Comparison of ENCODE assay signal across 17 cellular contexts in the genomic region with DNA sequence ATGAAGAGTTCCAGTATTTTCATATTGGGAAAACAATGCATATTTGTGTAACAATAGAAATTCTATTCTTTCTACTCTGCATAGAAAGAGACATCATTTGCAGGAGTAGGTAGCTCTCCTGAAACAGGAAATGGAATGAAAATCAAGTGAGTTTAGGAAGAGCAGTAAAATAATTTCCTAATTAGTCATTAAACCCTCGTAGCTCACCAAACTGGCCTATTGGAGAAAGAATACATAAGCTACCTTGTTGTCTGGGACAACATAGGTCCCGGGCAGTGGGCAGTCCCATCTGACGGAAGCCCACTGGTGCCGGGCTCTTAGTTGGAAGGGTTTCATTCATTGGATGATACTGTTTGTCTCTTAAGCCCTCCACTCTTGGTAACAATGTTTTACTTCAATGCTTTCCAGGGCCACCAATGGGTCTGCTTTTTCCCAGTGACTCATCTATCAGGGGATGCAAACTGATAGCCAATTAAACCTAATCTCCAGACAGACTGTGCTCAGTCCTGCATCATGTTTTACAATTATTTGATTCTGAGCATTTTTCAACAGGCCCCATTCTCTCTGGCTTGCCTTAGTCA. TPM values are rescaled to one million over a fixed set of nuclear protein-coding genes. Genes with fewer than 3 reads are reported as not detected.
A peak's percentile ranks its signal among the peaks of the same experiment; 100 is the strongest.
DNase-seq lines count a peak whose midpoint lies in the region; ATAC-seq and TF ChIP-seq lines count a peak whose summit lies in the region.
"Had no signal": no experiment of that assay in that cellular context is flagged by ENCODE, and none has a peak within 500 bp of the region (broad histone marks: within the 10 kb centered on the region; RNA-seq: fewer than 3 reads in every experiment).

No MANE protein-coding gene starts in this region.

- peak overlapping the region; percentile 21 for H3K27ac ChIP-seq in HUES48 (ENCODE audit: low read depth, low read length)

- ATAC-seq in SK-N-SH treated with all-trans-retinoic acid at 6 μM for 48 hours = peak; percentile 58; the same call in 1 of the 3 replicates
- ATAC-seq in T-helper 17 cell = no peak
- ATAC-seq: HepG2 had no signal

- no peaks in the 10 kb centered on the region for H3K36me3 Mint-ChIP-seq in T-helper 17 cell (ENCODE audit: low read depth)
- H3K36me3 Mint-ChIP-seq: CD4-positive, CD25-positive, alpha-beta regulatory T cell had no signal

- no peaks in the 10 kb centered on the region for H3K4me1 Mint-ChIP-seq in T-helper 17 cell

- H3K4me3 ChIP-seq in BE2C (ENCODE audit: low read depth, low read length) (no peak overlapping the region; the same call in 1 of the 2 replicates), HUES48 (ENCODE audit: low read depth, low read length) (no peak overlapping the region)

- no peaks in the 10 kb centered on the region for H3K9me3 ChIP-seq in BE2C
- no peaks in the 10 kb centered on the region for H3K9me3 ChIP-seq in HUES48 (ENCODE audit: control insufficient read depth, insufficient read depth, low read length)
- no peaks in the 10 kb centered on the region for H3K9me3 ChIP-seq in T-helper 17 cell (ENCODE audit: control insufficient read depth, low read length, poor library complexity, severe bottlenecking)

- DNase-seq in BE2C (peak; percentile 79), islet precursor cell (peak; percentile 62), T-helper 17 cell (no peak), NCI-H128 (lab: John Stamatoyannopoulos, UW; ENCODE audit: unreplicated experiment) (no peak), T-helper 9 cell (no peak), NCI-H748 (lab: John Stamatoyannopoulos, UW; ENCODE audit: unreplicated experiment) (no peak)
- DNase-seq: CD4-positive, CD25-positive, alpha-beta regulatory T cell; DMS53; KG1; NCI-H1048; NCI-H748 treated with DMSO at 0.1 percent for 48 hours; Right ventricle myocardium superior had no signal

- no peaks in the 10 kb centered on the region for H3K36me3 ChIP-seq in BE2C
- no peaks in the 10 kb centered on the region for H3K36me3 ChIP-seq in HUES48 (ENCODE audit: control insufficient read depth, insufficient read depth, low read length)

- no peak overlapping the region for H3K9ac ChIP-seq in HUES48 (ENCODE audit: low read depth, low read length)

- H3K4me1 ChIP-seq in BE2C (peaks cover 34% of the 10 kb centered on the region), HUES48 (ENCODE audit: control insufficient read depth, insufficient read depth, low read length) (peaks cover 44% of the 10 kb centered on the region)

- H3K4me3 Mint-ChIP-seq in T-helper 17 cell = no peak overlapping the region
- H3K4me3 Mint-ChIP-seq: CD4-positive, CD25-positive, alpha-beta regulatory T cell; T-helper 1 cell treated with Interleukin-12 subunit alpha and Interleukin-12 subunit beta and Interleukin-4 antibody, amounts not matched to agents 30 μg/mL and 1 μg/mL, for 36 hours had no signal

- H3K27ac Mint-ChIP-seq in T-helper 17 cell = no peak overlapping the region
- H3K27ac Mint-ChIP-seq: CD4-positive, CD25-positive, alpha-beta regulatory T cell; T-helper 1 cell treated with Interleukin-12 subunit alpha and Interleukin-12 subunit beta and Interleukin-4 antibody, amounts not matched to agents 30 μg/mL and 1 μg/mL, for 36 hours had no signal

- H3K27me3 ChIP-seq in BE2C = no peaks in the 10 kb centered on the region
- no peaks in the 10 kb centered on the region for H3K27me3 ChIP-seq in HUES48 (ENCODE audit: control insufficient read depth, insufficient read depth, low read length)

- no peak for TF ChIP-seq CTCF in BE2C (IDR thresholded peaks at IDR 0.05; ENCODE audit: low read depth, low read length)

- H3K27me3 Mint-ChIP-seq in T-helper 17 cell = peaks cover 52% of the 10 kb centered on the region

TF ChIP-seq in SK-N-SH treated with all-trans-retinoic acid at 6 μM for 48 hours, 23 proteins besides CTCF, POLR2A, EP300 and RAD21:
- no peak for TF ChIP-seq RARB (CRISPR knock-in tag; IDR thresholded peaks at IDR 0.05)
- TF ChIP-seq ISL1 (CRISPR knock-in tag; IDR thresholded peaks at IDR 0.05) = 0 out of 2 replicates have a peak, but pooled peaks have one; percentile 28
- TF ChIP-seq ZNF8 (CRISPR knock-in tag; IDR thresholded peaks at IDR 0.05) = no peak

RNA-seq across cellular contexts. Expression of gene GNA14, which starts 46.6 kb away (rescaled TPM):
- 0.29 TPM for polyA plus RNA-seq in BE2C (2012; ENCODE audit: insufficient read depth, insufficient read length, low read depth)
- total RNA-seq in T-helper 17 cell = not detected
- total RNA-seq: CD4-positive, CD25-positive, alpha-beta regulatory T cell; HepG2; MCF 10A had no signal
- polyA plus RNA-seq: CD4-positive, CD25-positive, alpha-beta regulatory T cell; HepG2 had no signal

Comparison
In these comparisons a context has a peak if more than half of its experiments do, and no peak if none do; other contexts are left out.
1. DNase-seq: peak in BE2C (single experiment) and islet precursor cell (single experiment); none in T-helper 17 cell (0 of 3), NCI-H128 (single experiment), T-helper 9 cell (single experiment) and NCI-H748 (single experiment).